ENCODE assay signal across 8 cellular contexts in the genomic region with DNA sequence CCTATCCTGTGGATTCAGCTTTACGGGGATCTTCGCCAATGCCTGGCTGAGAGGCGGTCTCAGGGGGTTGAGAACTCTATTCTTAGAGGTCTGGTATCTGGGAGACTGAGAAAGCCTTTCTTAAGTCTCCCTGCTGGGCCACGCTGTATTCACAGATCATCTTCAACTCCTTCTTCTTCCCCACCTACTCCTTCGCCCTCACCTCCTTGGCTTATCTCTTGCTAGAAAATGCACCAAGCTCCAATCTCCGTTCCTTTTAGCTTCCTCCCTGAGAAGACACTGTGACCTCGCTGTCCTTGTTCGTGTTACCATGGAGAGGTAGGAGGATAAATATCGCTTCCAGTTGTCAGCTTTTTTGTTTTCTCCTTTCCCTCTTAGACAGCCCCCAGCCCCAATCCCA. TPM values are rescaled to one million over a fixed set of nuclear protein-coding genes. Genes with fewer than 3 reads are reported as not detected.
A peak's percentile ranks its signal among the peaks of the same experiment; 100 is the strongest.
DNase-seq lines count a peak whose midpoint lies in the region; ATAC-seq and TF ChIP-seq lines count a peak whose summit lies in the region.
"Had no signal": no experiment of that assay in that cellular context is flagged by ENCODE, and none has a peak within 500 bp of the region (broad histone marks: within the 10 kb centered on the region; RNA-seq: fewer than 3 reads in every experiment).

No MANE protein-coding gene starts in this region.

- H3K4me1 Mint-ChIP-seq in brain (peaks cover 16% of the 10 kb centered on the region), immature natural killer cell (peaks cover 20 to 31% of the 10 kb centered on the region in 2 donors)
- H3K4me1 Mint-ChIP-seq in stimulated activated memory B cell treated with anti-CD40 and anti-IgM and Interleukin-4, amounts not matched to agents 10 μg/mL and 1 μg/mL and 100 μg/mL, for 72 hours = peaks cover 25% of the 10 kb centered on the region

- H3K27ac Mint-ChIP-seq in brain = peak overlapping the region; percentile 7 to 57 (median 53)
- peak overlapping the region in 2 of 6 donors; percentile 30 to 62 for H3K27ac Mint-ChIP-seq in immature natural killer cell
- peak overlapping the region; percentile 87 for H3K27ac Mint-ChIP-seq in stimulated activated memory B cell treated with anti-CD40 and anti-IgM and Interleukin-4, amounts not matched to agents 10 μg/mL and 1 μg/mL and 100 μg/mL, for 72 hours

- H3K4me3 Mint-ChIP-seq in brain (peak overlapping the region; percentile 74 to 87 (median 82)), immature natural killer cell (peak overlapping the region; percentile 57 to 93 (median 87))
- peak overlapping the region; percentile 93 for H3K4me3 Mint-ChIP-seq in stimulated activated memory B cell treated with anti-CD40 and anti-IgM and Interleukin-4, amounts not matched to agents 10 μg/mL and 1 μg/mL and 100 μg/mL, for 72 hours

- DNase-seq in NCI-H2227 (lab: John Stamatoyannopoulos, UW; ENCODE audit: unreplicated experiment) = peak; percentile 23
- DNase-seq in immature natural killer cell = no peak
- DNase-seq in stimulated activated CD4-positive, alpha-beta T cell treated with anti-CD3 and anti-CD28 coated beads, Interleukin-12 subunit alpha, Interleukin-12 subunit beta, amount 100 ng/mL, for 4 hours = no peak
- DNase-seq: PC-3 had no signal

- no peak for ATAC-seq in stimulated activated memory B cell treated with anti-CD40 and anti-IgM and Interleukin-4, amounts not matched to agents 10 μg/mL and 1 μg/mL and 100 μg/mL, for 72 hours
- ATAC-seq in HG03571 (IDR thresholded peaks at IDR 0.05; ENCODE audit: unreplicated experiment) (no peak), GM19351 (IDR thresholded peaks at IDR 0.05; ENCODE audit: unreplicated experiment) (no peak)
- ATAC-seq: PC-3 had no signal

- peaks cover 0 to 2% (median 0%) of the 10 kb centered on the region in 5 experiments for H3K9me3 Mint-ChIP-seq in brain
- H3K9me3 Mint-ChIP-seq in immature natural killer cell = no peaks in the 10 kb centered on the region
- no peaks in the 10 kb centered on the region for H3K9me3 Mint-ChIP-seq in stimulated activated memory B cell treated with anti-CD40 and anti-IgM and Interleukin-4, amounts not matched to agents 10 μg/mL and 1 μg/mL and 100 μg/mL, for 72 hours

- H3K36me3 Mint-ChIP-seq in brain (no peaks in the 10 kb centered on the region), immature natural killer cell (no peaks in the 10 kb centered on the region)
- no peaks in the 10 kb centered on the region for H3K36me3 Mint-ChIP-seq in stimulated activated memory B cell treated with anti-CD40 and anti-IgM and Interleukin-4, amounts not matched to agents 10 μg/mL and 1 μg/mL and 100 μg/mL, for 72 hours

- TF ChIP-seq CTCF in brain (conservative IDR thresholded peaks at IDR 0.05) = no peak

- H3K27me3 Mint-ChIP-seq in brain = peaks cover 13% of the 10 kb centered on the region
- H3K27me3 Mint-ChIP-seq in immature natural killer cell (ENCODE audit: low read depth in 3 of 3) = peaks cover 2 to 7% (median 4%) of the 10 kb centered on the region in 3 donors
- no peaks in the 10 kb centered on the region for H3K27me3 Mint-ChIP-seq in stimulated activated memory B cell treated with anti-CD40 and anti-IgM and Interleukin-4, amounts not matched to agents 10 μg/mL and 1 μg/mL and 100 μg/mL, for 72 hours

RNA-seq across cellular contexts. Expression of a gene that starts 0.5 kb away (rescaled TPM):
- polyA plus RNA-seq in brain (ENCODE audit: insufficient read depth, low read depth, low replicate concordance) = 0.27 TPM
- polyA plus RNA-seq in immature natural killer cell = 1 to 10 TPM in 2 of 3 donors, under 1 TPM in 1; 0.72 to 4.4 (median 2.7) TPM
